ENCODE assay signal across 18 cellular contexts in the genomic region with DNA sequence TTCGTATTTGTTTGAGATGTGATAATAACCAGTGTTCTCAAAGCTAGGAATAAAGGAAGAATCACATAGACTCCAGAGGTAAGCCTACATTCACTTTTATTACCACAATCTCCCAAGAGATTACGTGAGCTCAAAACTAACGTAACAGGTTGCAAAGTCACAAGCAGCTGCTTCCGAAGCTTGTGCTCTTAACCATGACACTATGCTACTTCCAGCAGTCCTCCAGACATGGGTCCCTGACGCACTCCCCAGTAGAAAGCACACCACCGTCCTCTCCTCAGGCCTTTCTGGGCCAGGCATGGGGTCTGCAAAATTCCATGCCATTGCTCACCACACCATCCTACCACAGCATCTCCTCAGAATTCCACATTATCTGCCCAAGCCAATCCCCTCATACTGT.
"Had no signal": no experiment of that assay in that cellular context is flagged by ENCODE, and none has a peak within 500 bp of the region (broad histone marks: within the 10 kb centered on the region; RNA-seq: fewer than 3 reads in every experiment).

No MANE protein-coding gene starts in this region.

- H3K9me3 Mint-ChIP-seq: activated CD8-positive, alpha-beta T cell treated with anti-CD3 and anti-CD28 coated beads for 36 hours; T-helper 2 cell treated with Interferon-gamma antibody and Interleukin-4, amounts not matched to agents 5 μg/mL and 100 μg/mL, for 36 hours had no signal

- ATAC-seq: activated CD8-positive, alpha-beta T cell treated with anti-CD3 and anti-CD28 coated beads for 36 hours; left lung; mucosa of descending colon; naive thymus-derived CD4-positive, alpha-beta T cell; psoas muscle; right cardiac atrium had no signal

- H2AFZ ChIP-seq: neural progenitor cell had no signal

- H3K9me3 ChIP-seq: left lung, mucosa of descending colon, psoas muscle, stomach had no signal

- H3K4me1 ChIP-seq: left lung, psoas muscle, stomach had no signal

- H3K9ac ChIP-seq: neural progenitor cell had no signal

- H3K4me2 ChIP-seq: neural progenitor cell had no signal

- H3K36me3 ChIP-seq: left lung, neural progenitor cell, stomach had no signal

- H3K4me3 ChIP-seq: left lung, mucosa of descending colon, neural progenitor cell, psoas muscle, skin epidermis, stomach had no signal

- H3K4me1 Mint-ChIP-seq: activated CD4-positive, alpha-beta T cell treated with anti-CD3 and anti-CD28 coated beads, Interleukin-2, amount 10 ng/mL, durations not matched to agents 24 days and 14 days; activated naive CD4-positive, alpha-beta T cell treated with anti-CD3 and anti-CD28 coated beads, Interleukin-2, amount 50 U/mL, for 24 hours; naive thymus-derived CD4-positive, alpha-beta T cell had no signal

- H3K27ac Mint-ChIP-seq: activated CD4-positive, alpha-beta T cell treated with anti-CD3 and anti-CD28 coated beads, Interleukin-2, amount 10 ng/mL, durations not matched to agents 24 days and 14 days; activated CD8-positive, alpha-beta T cell treated with anti-CD3 and anti-CD28 coated beads for 36 hours; activated naive CD4-positive, alpha-beta T cell treated with anti-CD3 and anti-CD28 coated beads, Interleukin-2, amount 50 U/mL, for 24 hours; naive thymus-derived CD4-positive, alpha-beta T cell; T-helper 2 cell treated with Interferon-gamma antibody and Interleukin-4, amounts not matched to agents 5 μg/mL and 100 μg/mL, for 36 hours had no signal

- H3K4me3 Mint-ChIP-seq: activated CD4-positive, alpha-beta T cell treated with anti-CD3 and anti-CD28 coated beads, Interleukin-2, amount 10 ng/mL, durations not matched to agents 24 days and 14 days; activated CD8-positive, alpha-beta T cell treated with anti-CD3 and anti-CD28 coated beads for 36 hours; activated naive CD4-positive, alpha-beta T cell treated with anti-CD3 and anti-CD28 coated beads, Interleukin-2, amount 50 U/mL, for 24 hours; naive thymus-derived CD4-positive, alpha-beta T cell; neural progenitor cell; T-helper 2 cell treated with Interferon-gamma antibody and Interleukin-4, amounts not matched to agents 5 μg/mL and 100 μg/mL, for 36 hours had no signal

- H3K27me3 ChIP-seq: neural progenitor cell had no signal

- H3K27ac ChIP-seq: left lung, neural progenitor cell, psoas muscle, skin epidermis, stomach had no signal

- DNase-seq: activated CD4-positive, alpha-beta T cell treated with anti-CD3 and anti-CD28 coated beads, Interleukin-2, amount 10 ng/mL, durations not matched to agents 24 days and 14 days; activated CD8-positive, alpha-beta T cell treated with anti-CD3 and anti-CD28 coated beads for 36 hours; activated gamma-delta T cell; activated T-cell treated with anti-CD3 and anti-CD28 coated beads, Interleukin-2, amount 50 U/mL, for 48 hours; cerebellar nuclear complex; cortex of kidney; kidney; left lung; mammary epithelial cell; mucosa of descending colon; naive thymus-derived CD4-positive, alpha-beta T cell; psoas muscle; right cardiac atrium; stomach had no signal
